In genomic region chr20:37901667-37902503, GRCh38 we compare ENCODE assay signal across 8 cellular contexts. TPM values are rescaled to one million over a fixed set of nuclear protein-coding genes. Genes with fewer than 3 reads are reported as not detected.
DNase-seq lines count a peak whose midpoint lies in the region; ATAC-seq and TF ChIP-seq lines count a peak whose summit lies in the region.

No MANE protein-coding gene starts in this region.

- CTCF ChIA-PET in activated CD4-positive, alpha-beta memory T cell treated with anti-CD3 and anti-CD28 coated beads for 36 hours (lab: Charles Lee), result interaction anchor here (1.4 kb wide), 2 partner anchors 142 to 319 kb away, joined by 3 read pairs; no protein-coding TSS in a partner anchor

- peaks cover 0 to 21% (median 10%) of the 10 kb centered on the region in 12 donors for H3K4me1 ChIP-seq in heart left ventricle

- intact Hi-C loops in activated CD4-positive, alpha-beta memory T cell treated with anti-CD3 and anti-CD28 coated beads for 36 hours (cut with micrococcal nuclease), result loop anchor here (2.0 to 10.0 kb wide), 2 partner anchors 91 to 263 kb away; partner anchors contain the start of gene TGM2
- intact Hi-C loops in heart left ventricle (cut with DNase I), result loop anchor here in 5 of 10 donors (5.0 to 10.0 kb wide), 4 partner anchors 90 to 323 kb away; no protein-coding TSS in a partner anchor

- POLR2A ChIA-PET in activated CD4-positive, alpha-beta memory T cell treated with anti-CD3 and anti-CD28 coated beads for 36 hours (lab: Charles Lee), result no interaction called here

- peaks cover 17% of the 10 kb centered on the region for H3K4me1 Mint-ChIP-seq in stimulated activated naive CD8-positive, alpha-beta T cell treated with anti-CD3 and anti-CD28 coated beads, Interleukin-15, Interleukin-2, amounts not matched to agents 100 ng/mL and 50 ng/mL, for 24 hours (ENCODE audit: low read depth)
- peaks cover 14% of the 10 kb centered on the region for H3K4me1 Mint-ChIP-seq in activated CD4-positive, alpha-beta memory T cell treated with anti-CD3 and anti-CD28 coated beads for 36 hours (ENCODE audit: low read depth)

- H3K27me3 ChIP-seq in heart left ventricle, result peaks cover 17 to 65% (median 30%) of the 10 kb centered on the region in 9 donors

- no peaks in the 10 kb centered on the region for H3K36me3 ChIP-seq in heart left ventricle

- H3K27me3 Mint-ChIP-seq in stimulated activated naive CD8-positive, alpha-beta T cell treated with anti-CD3 and anti-CD28 coated beads, Interleukin-15, Interleukin-2, amounts not matched to agents 100 ng/mL and 50 ng/mL, for 24 hours, result peaks cover 68% of the 10 kb centered on the region
- peaks cover 59% of the 10 kb centered on the region for H3K27me3 Mint-ChIP-seq in activated CD4-positive, alpha-beta memory T cell treated with anti-CD3 and anti-CD28 coated beads for 36 hours

- no peak for TF ChIP-seq POLR2A in heart left ventricle (IDR thresholded peaks at IDR 0.05)

- H3K9me3 Mint-ChIP-seq in stimulated activated naive CD8-positive, alpha-beta T cell treated with anti-CD3 and anti-CD28 coated beads, Interleukin-15, Interleukin-2, amounts not matched to agents 100 ng/mL and 50 ng/mL, for 24 hours, result no peaks in the 10 kb centered on the region
- no peaks in the 10 kb centered on the region for H3K9me3 Mint-ChIP-seq in activated CD4-positive, alpha-beta memory T cell treated with anti-CD3 and anti-CD28 coated beads for 36 hours

- no peak for DNase-seq in stimulated activated naive CD8-positive, alpha-beta T cell treated with anti-CD3 and anti-CD28 coated beads, Interleukin-15, Interleukin-2, amounts not matched to agents 100 U/mL and 50 U/mL, for 24 hours
- DNase-seq in NCI-H128 (lab: John Stamatoyannopoulos, UW; ENCODE audit: unreplicated experiment), result peak; percentile 7
- peak; percentile 55 for DNase-seq in activated CD4-positive, alpha-beta memory T cell treated with anti-CD3 and anti-CD28 coated beads for 36 hours
- peak in 1 of 5 donors; percentile 49 for DNase-seq in heart left ventricle
- peak; percentile 40 for DNase-seq in pulmonary artery endothelial cell (ENCODE audit: low read depth, low spot score)

- H3K36me3 Mint-ChIP-seq in stimulated activated naive CD8-positive, alpha-beta T cell treated with anti-CD3 and anti-CD28 coated beads, Interleukin-15, Interleukin-2, amounts not matched to agents 100 ng/mL and 50 ng/mL, for 24 hours (ENCODE audit: low read depth), result no peaks in the 10 kb centered on the region
- H3K36me3 Mint-ChIP-seq in activated CD4-positive, alpha-beta memory T cell treated with anti-CD3 and anti-CD28 coated beads for 36 hours, result peaks cover 2% of the 10 kb centered on the region

- 9 to 18% (median 13%) methylated on average over 29 to 38 of the region's 38 CpGs for WGBS in heart left ventricle, 4 donors

- ATAC-seq in stimulated activated naive CD8-positive, alpha-beta T cell treated with anti-CD3 and anti-CD28 coated beads, Interleukin-15, Interleukin-2, amounts not matched to agents 100 U/mL and 50 U/mL, for 24 hours, result no peak
- ATAC-seq in heart left ventricle, result peak; percentile 43 to 78 (median 64)
- no peak for ATAC-seq in HG03354 (IDR thresholded peaks at IDR 0.05; ENCODE audit: poor library complexity, severe bottlenecking, unreplicated experiment)
- ATAC-seq in GM21825 (IDR thresholded peaks at IDR 0.05; ENCODE audit: unreplicated experiment), result no peak

- H3K9me3 ChIP-seq in heart left ventricle, result no peaks in the 10 kb centered on the region

- peak overlapping the region; percentile 54 for H3K4me3 Mint-ChIP-seq in stimulated activated naive CD8-positive, alpha-beta T cell treated with anti-CD3 and anti-CD28 coated beads, Interleukin-15, Interleukin-2, amounts not matched to agents 100 ng/mL and 50 ng/mL, for 24 hours
- peak overlapping the region; percentile 31 for H3K4me3 Mint-ChIP-seq in activated CD4-positive, alpha-beta memory T cell treated with anti-CD3 and anti-CD28 coated beads for 36 hours

- TF ChIP-seq CTCF in heart left ventricle (IDR thresholded peaks at IDR 0.05), result peak in 11 of 12 donors; percentile 10 to 49 (median 31)

- no peak overlapping the region for H3K27ac Mint-ChIP-seq in stimulated activated naive CD8-positive, alpha-beta T cell treated with anti-CD3 and anti-CD28 coated beads, Interleukin-15, Interleukin-2, amounts not matched to agents 100 ng/mL and 50 ng/mL, for 24 hours
- no peak overlapping the region for H3K27ac Mint-ChIP-seq in activated CD4-positive, alpha-beta memory T cell treated with anti-CD3 and anti-CD28 coated beads for 36 hours

- no peak overlapping the region for H3K27ac ChIP-seq in heart left ventricle

- H3K4me3 ChIP-seq in heart left ventricle, result peak overlapping the region in 8 of 12 donors; percentile 41 to 54 (median 48)

RNA-seq across cellular contexts. Expression of gene VSTM2L, which starts 1.0 kb away (rescaled TPM):
- not detected for total RNA-seq in activated CD4-positive, alpha-beta memory T cell treated with anti-CD3 and anti-CD28 coated beads for 36 hours
- total RNA-seq in heart left ventricle (10 to 100 TPM in 5 of 9 donors, 1 to 10 TPM in 4; 3.7 to 49.5 (median 17.4) TPM), pulmonary artery endothelial cell (0.20 and 0.35 TPM in 2 replicates)
- polyA plus RNA-seq in heart left ventricle, result 10 to 100 TPM; 10.7 to 28.1 TPM

Comparison
In these comparisons a context has a peak if more than half of its experiments do, and no peak if none do; other contexts are left out.
1. ATAC-seq: peak in heart left ventricle (4 of 4); none in stimulated activated naive CD8-positive, alpha-beta T cell treated with anti-CD3 and anti-CD28 coated beads, Interleukin-15, Interleukin-2, amounts not matched to agents 100 U/mL and 50 U/mL, for 24 hours (single experiment), HG03354 (single experiment) and GM21825 (single experiment).